ENCODE assay signal across 1 cellular context in the genomic region with DNA sequence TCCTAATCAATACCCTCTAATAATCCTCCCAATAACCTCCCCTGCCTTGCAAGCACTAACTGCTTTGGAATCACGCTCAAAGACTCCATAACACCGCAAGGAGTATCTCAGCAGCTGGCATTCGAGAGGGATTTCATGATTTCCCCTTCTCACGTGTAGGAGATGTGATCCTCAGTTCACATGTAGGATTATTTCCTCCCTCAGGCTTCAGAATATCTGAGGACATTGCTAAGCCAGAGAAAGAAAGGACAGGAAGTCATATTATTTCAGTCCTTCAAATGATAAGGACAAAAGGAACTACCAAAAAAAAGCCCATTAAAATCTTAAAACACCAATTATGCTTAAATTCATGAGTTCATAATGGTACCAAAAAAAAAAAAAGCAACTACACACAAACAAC.
TF ChIP-seq lines count a peak whose summit lies in the region.

No MANE protein-coding gene starts in this region.

TF ChIP-seq in GM23338, 12 proteins besides CTCF, POLR2A, EP300 and RAD21 (continued from another document):
- TF ChIP-seq, protein P1, sequence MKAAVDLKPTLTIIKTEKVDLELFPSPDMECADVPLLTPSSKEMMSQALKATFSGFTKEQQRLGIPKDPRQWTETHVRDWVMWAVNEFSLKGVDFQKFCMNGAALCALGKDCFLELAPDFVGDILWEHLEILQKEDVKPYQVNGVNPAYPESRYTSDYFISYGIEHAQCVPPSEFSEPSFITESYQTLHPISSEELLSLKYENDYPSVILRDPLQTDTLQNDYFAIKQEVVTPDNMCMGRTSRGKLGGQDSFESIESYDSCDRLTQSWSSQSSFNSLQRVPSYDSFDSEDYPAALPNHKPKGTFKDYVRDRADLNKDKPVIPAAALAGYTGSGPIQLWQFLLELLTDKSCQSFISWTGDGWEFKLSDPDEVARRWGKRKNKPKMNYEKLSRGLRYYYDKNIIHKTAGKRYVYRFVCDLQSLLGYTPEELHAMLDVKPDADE (IDR thresholded peaks at IDR 0.05) = no peak
- no peak for TF ChIP-seq CREB1 (CRISPR knock-in tag; IDR thresholded peaks at IDR 0.05; ENCODE audit: low read depth)
- TF ChIP-seq, protein P2, sequence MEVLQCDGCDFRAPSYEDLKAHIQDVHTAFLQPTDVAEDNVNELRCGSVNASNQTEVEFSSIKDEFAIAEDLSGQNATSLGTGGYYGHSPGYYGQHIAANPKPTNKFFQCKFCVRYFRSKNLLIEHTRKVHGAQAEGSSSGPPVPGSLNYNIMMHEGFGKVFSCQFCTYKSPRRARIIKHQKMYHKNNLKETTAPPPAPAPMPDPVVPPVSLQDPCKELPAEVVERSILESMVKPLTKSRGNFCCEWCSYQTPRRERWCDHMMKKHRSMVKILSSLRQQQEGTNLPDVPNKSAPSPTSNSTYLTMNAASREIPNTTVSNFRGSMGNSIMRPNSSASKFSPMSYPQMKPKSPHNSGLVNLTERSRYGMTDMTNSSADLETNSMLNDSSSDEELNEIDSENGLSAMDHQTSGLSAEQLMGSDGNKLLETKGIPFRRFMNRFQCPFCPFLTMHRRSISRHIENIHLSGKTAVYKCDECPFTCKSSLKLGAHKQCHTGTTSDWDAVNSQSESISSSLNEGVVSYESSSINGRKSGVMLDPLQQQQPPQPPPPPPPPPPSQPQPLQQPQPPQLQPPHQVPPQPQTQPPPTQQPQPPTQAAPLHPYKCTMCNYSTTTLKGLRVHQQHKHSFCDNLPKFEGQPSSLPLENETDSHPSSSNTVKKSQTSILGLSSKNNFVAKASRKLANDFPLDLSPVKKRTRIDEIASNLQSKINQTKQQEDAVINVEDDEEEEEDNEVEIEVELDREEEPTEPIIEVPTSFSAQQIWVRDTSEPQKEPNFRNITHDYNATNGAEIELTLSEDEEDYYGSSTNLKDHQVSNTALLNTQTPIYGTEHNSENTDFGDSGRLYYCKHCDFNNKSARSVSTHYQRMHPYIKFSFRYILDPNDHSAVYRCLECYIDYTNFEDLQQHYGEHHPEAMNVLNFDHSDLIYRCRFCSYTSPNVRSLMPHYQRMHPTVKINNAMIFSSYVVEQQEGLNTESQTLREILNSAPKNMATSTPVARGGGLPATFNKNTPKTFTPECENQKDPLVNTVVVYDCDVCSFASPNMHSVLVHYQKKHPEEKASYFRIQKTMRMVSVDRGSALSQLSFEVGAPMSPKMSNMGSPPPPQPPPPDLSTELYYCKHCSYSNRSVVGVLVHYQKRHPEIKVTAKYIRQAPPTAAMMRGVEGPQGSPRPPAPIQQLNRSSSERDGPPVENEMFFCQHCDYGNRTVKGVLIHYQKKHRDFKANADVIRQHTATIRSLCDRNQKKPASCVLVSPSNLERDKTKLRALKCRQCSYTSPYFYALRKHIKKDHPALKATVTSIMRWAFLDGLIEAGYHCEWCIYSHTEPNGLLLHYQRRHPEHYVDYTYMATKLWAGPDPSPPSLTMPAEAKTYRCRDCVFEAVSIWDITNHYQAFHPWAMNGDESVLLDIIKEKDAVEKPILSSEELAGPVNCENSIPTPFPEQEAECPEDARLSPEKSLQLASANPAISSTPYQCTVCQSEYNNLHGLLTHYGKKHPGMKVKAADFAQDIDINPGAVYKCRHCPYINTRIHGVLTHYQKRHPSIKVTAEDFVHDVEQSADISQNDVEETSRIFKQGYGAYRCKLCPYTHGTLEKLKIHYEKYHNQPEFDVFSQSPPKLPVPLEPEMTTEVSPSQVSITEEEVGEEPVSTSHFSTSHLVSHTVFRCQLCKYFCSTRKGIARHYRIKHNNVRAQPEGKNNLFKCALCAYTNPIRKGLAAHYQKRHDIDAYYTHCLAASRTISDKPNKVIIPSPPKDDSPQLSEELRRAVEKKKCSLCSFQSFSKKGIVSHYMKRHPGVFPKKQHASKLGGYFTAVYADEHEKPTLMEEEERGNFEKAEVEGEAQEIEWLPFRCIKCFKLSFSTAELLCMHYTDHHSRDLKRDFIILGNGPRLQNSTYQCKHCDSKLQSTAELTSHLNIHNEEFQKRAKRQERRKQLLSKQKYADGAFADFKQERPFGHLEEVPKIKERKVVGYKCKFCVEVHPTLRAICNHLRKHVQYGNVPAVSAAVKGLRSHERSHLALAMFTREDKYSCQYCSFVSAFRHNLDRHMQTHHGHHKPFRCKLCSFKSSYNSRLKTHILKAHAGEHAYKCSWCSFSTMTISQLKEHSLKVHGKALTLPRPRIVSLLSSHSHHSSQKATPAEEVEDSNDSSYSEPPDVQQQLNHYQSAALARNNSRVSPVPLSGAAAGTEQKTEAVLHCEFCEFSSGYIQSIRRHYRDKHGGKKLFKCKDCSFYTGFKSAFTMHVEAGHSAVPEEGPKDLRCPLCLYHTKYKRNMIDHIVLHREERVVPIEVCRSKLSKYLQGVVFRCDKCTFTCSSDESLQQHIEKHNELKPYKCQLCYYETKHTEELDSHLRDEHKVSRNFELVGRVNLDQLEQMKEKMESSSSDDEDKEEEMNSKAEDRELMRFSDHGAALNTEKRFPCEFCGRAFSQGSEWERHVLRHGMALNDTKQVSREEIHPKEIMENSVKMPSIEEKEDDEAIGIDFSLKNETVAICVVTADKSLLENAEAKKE (CRISPR knock-in tag; IDR thresholded peaks at IDR 0.05) = no peak
